1 cellular context compared by ENCODE assay signal in genomic region chr2:98300475-98300874, GRCh38.
TF ChIP-seq lines count a peak whose summit lies in the region.

No MANE protein-coding gene starts in this region.

TF ChIP-seq in HepG2, 621 proteins besides CTCF, POLR2A, EP300 and RAD21:
- TF ChIP-seq ZKSCAN1 (IDR thresholded peaks at IDR 0.05; ENCODE audit: low read length) (no peak), TERF1 (CRISPR knock-in tag; IDR thresholded peaks at IDR 0.05) (no peak)
